ENCODE assay signal across 1 cellular context in the genomic region with DNA sequence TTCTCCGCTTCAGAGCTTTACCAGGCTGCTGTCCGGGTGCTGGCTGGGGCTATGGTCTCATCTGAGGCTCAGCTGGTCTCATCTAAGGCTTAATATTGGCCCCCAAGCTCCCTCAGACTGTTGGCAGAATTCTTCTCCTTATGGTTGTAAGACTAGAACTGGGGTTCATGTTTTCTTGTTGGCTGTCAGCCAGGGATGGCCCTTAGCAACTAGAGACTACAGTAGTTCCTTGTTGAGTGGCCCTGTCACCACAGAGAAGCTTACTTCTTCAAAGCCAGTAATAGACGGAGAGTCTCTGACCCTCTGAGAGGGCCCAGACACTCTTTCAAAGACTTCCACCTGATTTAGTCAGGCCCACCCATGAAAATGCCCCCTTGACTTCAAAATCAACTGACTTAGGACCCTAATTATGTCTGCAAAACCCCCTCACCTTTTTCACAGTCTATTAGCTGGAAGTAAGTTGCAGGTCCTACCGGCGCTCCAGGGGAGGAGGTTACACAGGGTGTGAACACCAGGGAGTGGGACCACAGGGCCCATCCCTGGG.
TF ChIP-seq lines count a peak whose summit lies in the region.

No MANE protein-coding gene starts in this region.

TF ChIP-seq in WTC11, 78 proteins besides CTCF, POLR2A, EP300 and RAD21 (continued from another document):
- TF ChIP-seq OVOL2 (CRISPR knock-in tag; IDR thresholded peaks at IDR 0.05; ENCODE audit: borderline replicate concordance) = no peak
- TF ChIP-seq, protein P1, sequence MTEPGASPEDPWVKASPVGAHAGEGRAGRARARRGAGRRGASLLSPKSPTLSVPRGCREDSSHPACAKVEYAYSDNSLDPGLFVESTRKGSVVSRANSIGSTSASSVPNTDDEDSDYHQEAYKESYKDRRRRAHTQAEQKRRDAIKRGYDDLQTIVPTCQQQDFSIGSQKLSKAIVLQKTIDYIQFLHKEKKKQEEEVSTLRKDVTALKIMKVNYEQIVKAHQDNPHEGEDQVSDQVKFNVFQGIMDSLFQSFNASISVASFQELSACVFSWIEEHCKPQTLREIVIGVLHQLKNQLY (CRISPR knock-in tag; IDR thresholded peaks at IDR 0.05) = no peak
TF ChIP-seq in WTC11: peak in this region for 0.
